In the genomic region with DNA sequence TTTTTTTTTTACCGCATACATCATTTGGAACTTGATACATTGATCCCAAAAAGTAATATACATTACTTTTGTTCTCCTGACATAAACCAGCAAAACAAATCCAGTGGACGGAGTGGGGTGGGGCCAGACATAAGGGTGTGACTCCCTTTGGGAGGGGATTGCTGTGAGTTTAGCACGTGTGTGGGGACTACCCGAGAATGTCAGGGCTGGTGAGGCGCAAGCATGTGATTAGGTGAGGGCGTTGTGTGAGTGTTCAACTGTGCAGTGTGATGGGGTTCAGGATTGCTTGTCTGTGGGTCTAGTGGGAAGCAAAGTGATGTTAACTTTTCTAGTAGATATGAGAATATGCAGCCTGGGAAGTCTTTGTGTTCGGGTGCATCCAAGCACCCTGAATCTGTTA, we compare ENCODE assay signal across 5 cellular contexts.
"Had no signal": no experiment of that assay in that cellular context is flagged by ENCODE, and none has a peak within 500 bp of the region (broad histone marks: within the 10 kb centered on the region; RNA-seq: fewer than 3 reads in every experiment).

No MANE protein-coding gene starts in this region.

- ATAC-seq: HCT116, K562 had no signal

- DNase-seq: GM23248, GOT3, IMR-90 had no signal
